Comparison of ENCODE assay signal across 19 cellular contexts in genomic region chr17:81150379-81151038, GRCh38. TPM values are rescaled to one million over a fixed set of nuclear protein-coding genes. Genes with fewer than 3 reads are reported as not detected.
DNase-seq lines count a peak whose midpoint lies in the region; FAIRE-seq and TF ChIP-seq lines count a peak whose summit lies in the region.
"Had no signal": no experiment of that assay in that cellular context is flagged by ENCODE, and none has a peak within 500 bp of the region (broad histone marks: within the 10 kb centered on the region; RNA-seq: fewer than 3 reads in every experiment).

No MANE protein-coding gene starts in this region.

- no peaks in the 10 kb centered on the region for H4K20me1 ChIP-seq in endothelial cell of umbilical vein (replicated peaks; ENCODE audit: control insufficient read depth, extremely low read depth, insufficient read depth, low read length)

- H3K9me1 ChIP-seq in endothelial cell of umbilical vein (replicated peaks; ENCODE audit: control insufficient read depth, extremely low read depth, insufficient read depth, low read length) = no peaks in the 10 kb centered on the region

- peaks cover 0 to 2% of the 10 kb centered on the region in 2 experiments for H3K27me3 ChIP-seq in endothelial cell of umbilical vein (ENCODE audit: control insufficient read depth in 2 of 2, insufficient read depth in 2 of 2, low read length in 2 of 2)
- H3K27me3 ChIP-seq: tibial nerve had no signal

- H3K4me1 ChIP-seq in endothelial cell of umbilical vein (ENCODE audit: control insufficient read depth, extremely low read depth, insufficient read depth, low read length) = peaks cover 5% of the 10 kb centered on the region

- TF ChIP-seq POLR2A in endothelial cell of umbilical vein (IDR thresholded peaks at IDR 0.05; ENCODE audit: low read depth, low read length) = no peak

- dilution Hi-C loops in endothelial cell of umbilical vein (cut with MboI; ENCODE audit: extremely low pct_ligation_motif_present, low sequenced_read_pairs) = no loop called here

- intact Hi-C loops in endothelial cell of umbilical vein (cut with micrococcal nuclease) = no loop called here

- no peak overlapping the region for H3K9ac ChIP-seq in endothelial cell of umbilical vein (replicated peaks; ENCODE audit: extremely low read depth, insufficient read depth, low read length)

- no peaks in the 10 kb centered on the region for H3K79me2 ChIP-seq in endothelial cell of umbilical vein (ENCODE audit: control insufficient read depth, insufficient read depth, low read length)

- FAIRE-seq in endothelial cell of umbilical vein (lab: Jason Lieb, UNC) = no peak
- FAIRE-seq: islet of Langerhans had no signal

- no peaks in the 10 kb centered on the region for H3K36me3 ChIP-seq in endothelial cell of umbilical vein (ENCODE audit: control insufficient read depth in 2 of 2, extremely low read depth in 1 of 2, insufficient read depth in 2 of 2, low read length in 2 of 2)
- H3K36me3 ChIP-seq: tibial nerve had no signal

- H2AFZ ChIP-seq in endothelial cell of umbilical vein (ENCODE audit: low read depth, low read length) = no peak overlapping the region

- no peak overlapping the region for H3K27ac ChIP-seq in endothelial cell of umbilical vein (ENCODE audit: insufficient read depth, low read depth, low read length)

- H3K4me3 ChIP-seq in endothelial cell of umbilical vein (replicated peaks in 1 of 3; ENCODE audit: insufficient read depth in 1 of 3, low read depth in 1 of 3, low read length in 3 of 3) = no peak overlapping the region
- H3K4me3 ChIP-seq: skin epidermis, tibial nerve had no signal

- DNase-seq in AML-193 (lab: John Stamatoyannopoulos, UW) (peak; percentile 26 to 37), NOMO-1 treated with DMSO at 0.1 percent for 48 hours (lab: John Stamatoyannopoulos, UW; ENCODE audit: unreplicated experiment) (peak; percentile 57), endothelial cell of umbilical vein (ENCODE audit: low read depth, low spot score) (peak; percentile 13), lung microvascular endothelial cell (ENCODE audit: low read depth in 2 of 2) (peak; percentile 51 to 76), GDM1 (lab: John Stamatoyannopoulos, UW) (no peak), HEK293T (ENCODE audit: extremely low spot score) (no peak), DMS 273 (lab: John Stamatoyannopoulos, UW; ENCODE audit: unreplicated experiment) (no peak)
- DNase-seq in activated T-cell treated with anti-CD3 and anti-CD28 coated beads, Interleukin-2, amount 50 U/mL, for 48 hours = no peak
- DNase-seq: activated CD4-positive, alpha-beta T cell treated with anti-CD3 and anti-CD28 coated beads, Interleukin-2, amount 50 U/mL, for 48 hours; amniotic stem cell; CD8-positive, alpha-beta memory T cell; erythroblast; NCI-H1417 had no signal

- no peaks in the 10 kb centered on the region for H3K9me3 ChIP-seq in endothelial cell of umbilical vein (replicated peaks; ENCODE audit: control insufficient read depth, insufficient read depth, low read length)
- H3K9me3 ChIP-seq: tibial nerve had no signal

- BruUV-seq in endothelial cell of umbilical vein (replicated peaks; lab: Mats Ljungman, UMichigan) = no TSS peak

- H3K4me2 ChIP-seq in endothelial cell of umbilical vein (ENCODE audit: insufficient read depth, low read length) = no peak overlapping the region

- TF ChIP-seq CTCF in endothelial cell of umbilical vein (IDR thresholded peaks at IDR 0.05; ENCODE audit: extremely low read depth in 1 of 2, insufficient read depth in 1 of 2, low read depth in 1 of 2, low read length in 2 of 2) = no peak

- CTCF ChIA-PET in endothelial cell of umbilical vein (lab: Charles Lee) (interaction anchor here (1.9 kb wide), 1 partner anchor 50 kb away, joined by 4 read pairs; no protein-coding TSS in a partner anchor), HEK293T (lab: Yijun Ruan, JAX) (no interaction called here)

- POLR2A ChIA-PET in endothelial cell of umbilical vein (lab: Charles Lee) (no interaction called here), HEK293T (lab: Yijun Ruan, JAX) (no interaction called here)

TF ChIP-seq in endothelial cell of umbilical vein, 7 proteins besides CTCF, POLR2A, EP300 and RAD21:
- TF ChIP-seq GATA2 (IDR thresholded peaks at IDR 0.05; ENCODE audit: insufficient read depth, insufficient read length, low read depth, low read length) (no peak), POLR2AphosphoS5 (IDR thresholded peaks at IDR 0.05; ENCODE audit: insufficient read depth, low read depth, low read length) (no peak), EZH2 (IDR thresholded peaks at IDR 0.05; ENCODE audit: borderline replicate concordance, low read depth, low read length, severe bottlenecking) (no peak), MAX (IDR thresholded peaks at IDR 0.05; ENCODE audit: insufficient read depth, insufficient read length) (no peak), MYC (IDR thresholded peaks at IDR 0.05; ENCODE audit: low read depth, low read length) (no peak), FOS (IDR thresholded peaks at IDR 0.05; ENCODE audit: borderline replicate concordance, insufficient read depth, low read length) (no peak), JUN (IDR thresholded peaks at IDR 0.05; ENCODE audit: borderline replicate concordance, insufficient read depth, insufficient read length, low read depth) (no peak)
TF ChIP-seq in endothelial cell of umbilical vein: peak in this region for 0.

TF ChIP-seq in HEK293T, 16 proteins besides CTCF, POLR2A, EP300 and RAD21:
- TF ChIP-seq TARDBP (IDR thresholded peaks at IDR 0.05) (no peak), BHLHE40 (IDR thresholded peaks at IDR 0.05; ENCODE audit: borderline replicate concordance) (no peak), ARNT (IDR thresholded peaks at IDR 0.05) (no peak), ZNF384 (IDR thresholded peaks at IDR 0.05) (no peak), NFRKB (IDR thresholded peaks at IDR 0.05) (no peak), L3MBTL2 (conservative IDR thresholded peaks at IDR 0.05) (no peak), ELF4 (IDR thresholded peaks at IDR 0.05) (no peak), LEF1 (IDR thresholded peaks at IDR 0.05; ENCODE audit: borderline replicate concordance) (no peak), FOXM1 (IDR thresholded peaks at IDR 0.05; ENCODE audit: borderline replicate concordance) (no peak), PKNOX1 (IDR thresholded peaks at IDR 0.05) (no peak), FOXA1 (IDR thresholded peaks at IDR 0.05) (no peak), HDGF (IDR thresholded peaks at IDR 0.05; ENCODE audit: borderline replicate concordance) (no peak), CTBP1 (IDR thresholded peaks at IDR 0.05; ENCODE audit: borderline replicate concordance) (no peak), SUZ12 (IDR thresholded peaks at IDR 0.05) (no peak), FOXK2 (IDR thresholded peaks at IDR 0.05) (no peak), SP1 (IDR thresholded peaks at IDR 0.05) (no peak)

RNA-seq across cellular contexts. Expression of gene PVALEF, which starts 14.8 kb away (rescaled TPM):
- total RNA-seq in endothelial cell of umbilical vein (not detected in 2 replicates), lung microvascular endothelial cell (not detected in 2 replicates)
- polyA plus RNA-seq in endothelial cell of umbilical vein = not detected in 2 replicates
- polyA plus RNA-seq in endothelial cell of umbilical vein (2011; cell fraction: cytosol; rRNA removed) = not detected in 2 replicates
- polyA plus RNA-seq in endothelial cell of umbilical vein (2011; cell fraction: nucleus; rRNA removed) = not detected in 2 replicates
- not detected in 2 replicates for polyA plus RNA-seq in endothelial cell of umbilical vein (2012)
- not detected in 2 replicates for polyA minus RNA-seq in endothelial cell of umbilical vein
- polyA minus RNA-seq in endothelial cell of umbilical vein (2011; cell fraction: cytosol; rRNA and poly(A)+ RNA removed) = not detected
- polyA minus RNA-seq in endothelial cell of umbilical vein (2011; cell fraction: nucleus; rRNA and poly(A)+ RNA removed) = not detected in 2 replicates
- total RNA-seq: activated T-helper 17 cell treated with anti-CD3 and anti-CD28 coated beads, Interleukin-2, amount 50 U/mL, for 72 hours; CD8-positive, alpha-beta memory T cell; Daoy; osteoblast; tibial nerve had no signal
- polyA plus RNA-seq: CD8-positive, alpha-beta memory T cell had no signal

RNA-seq across cellular contexts. Expression of gene AATK, which starts 15.5 kb away (rescaled TPM):
- total RNA-seq in endothelial cell of umbilical vein = 1.00 and 1.5 TPM in 2 replicates
- polyA plus RNA-seq in endothelial cell of umbilical vein = 0.69 and 0.94 TPM in 2 replicates
- polyA plus RNA-seq in endothelial cell of umbilical vein (2011; cell fraction: cytosol; rRNA removed) = 0.17 and 0.45 TPM in 2 replicates
- polyA plus RNA-seq in endothelial cell of umbilical vein (2011; cell fraction: nucleus; rRNA removed) = 0.59 and 1.1 TPM in 2 replicates
- polyA plus RNA-seq in endothelial cell of umbilical vein (2012) = 0.90 and 2.0 TPM in 2 replicates
- 0.21 and 0.24 TPM in 2 replicates for polyA minus RNA-seq in endothelial cell of umbilical vein
- polyA minus RNA-seq in endothelial cell of umbilical vein (2011; cell fraction: cytosol; rRNA and poly(A)+ RNA removed) = 45.0 TPM
- 0.72 and 1.2 TPM in 2 replicates for polyA minus RNA-seq in endothelial cell of umbilical vein (2011; cell fraction: nucleus; rRNA and poly(A)+ RNA removed)
- total RNA-seq in lung microvascular endothelial cell = 0.99 and 1.5 TPM in 2 replicates
- polyA plus RNA-seq: CD8-positive, alpha-beta memory T cell had no signal

Comparison
In these comparisons a context has a peak if more than half of its experiments do, and no peak if none do; other contexts are left out.
1. DNase-seq: peak in AML-193 (2 of 2), NOMO-1 treated with DMSO at 0.1 percent for 48 hours (single experiment), endothelial cell of umbilical vein (single experiment) and lung microvascular endothelial cell (2 of 2); none in GDM1 (single experiment), HEK293T (single experiment), DMS 273 (single experiment) and activated T-cell treated with anti-CD3 and anti-CD28 coated beads, Interleukin-2, amount 50 U/mL, for 48 hours (0 of 2).